ENCODE assay signal across 33 cellular contexts in genomic region chr2:150702791-150703190, GRCh38.
"Had no signal": no experiment of that assay in that cellular context is flagged by ENCODE, and none has a peak within 500 bp of the region (broad histone marks: within the 10 kb centered on the region; RNA-seq: fewer than 3 reads in every experiment).

No MANE protein-coding gene starts in this region.

- H3K27ac Mint-ChIP-seq: activated CD4-positive, alpha-beta memory T cell treated with anti-CD3 and anti-CD28 coated beads, Interleukin-2, amount 10 ng/mL, durations not matched to agents 7 days and 5 days; activated CD4-positive, alpha-beta T cell treated with anti-CD3 and anti-CD28 coated beads for 36 hours; activated CD4-positive, alpha-beta T cell treated with anti-CD3 and anti-CD28 coated beads, Interleukin-2, amount 10 ng/mL, durations not matched to agents 7 days and 5 days; activated CD8-positive, alpha-beta memory T cell treated with anti-CD3 and anti-CD28 coated beads, Interleukin-2, amount 10 ng/mL, durations not matched to agents 7 days and 5 days; activated CD8-positive, alpha-beta T cell treated with anti-CD3 and anti-CD28 coated beads, Interleukin-2, amount 10 ng/mL, durations not matched to agents 7 days and 5 days; activated naive CD4-positive, alpha-beta T cell treated with anti-CD3 and anti-CD28 coated beads, Interleukin-2, amount 10 ng/mL, durations not matched to agents 7 days and 5 days; activated naive CD4-positive, alpha-beta T cell treated with anti-CD3 and anti-CD28 coated beads, Interleukin-2, amount 50 U/mL, for 24 hours; activated naive CD8-positive, alpha-beta T cell; activated naive CD8-positive, alpha-beta T cell treated with anti-CD3 and anti-CD28 coated beads, Interleukin-2, amount 10 ng/mL, durations not matched to agents 7 days and 5 days; activated naive CD8-positive, alpha-beta T cell treated with anti-CD3 and anti-CD28 coated beads, Interleukin-2, amount 50 U/mL, for 24 hours; activated T-cell treated with anti-CD3 and anti-CD28 coated beads, Interleukin-2, amount 50 U/mL, for 24 hours; activated T-helper 2 cell treated with anti-CD3 and anti-CD28 coated beads, Interferon-gamma antibody, Interleukin-2, Interleukin-4, amounts not matched to agents 10 μg/mL and 5 μg/mL and 100 μg/mL, durations not matched to agents 14 hours and 24 hours and 36 hours; brain; T-helper 17 cell had no signal

- H3K27ac ChIP-seq: ascending aorta, cardiac muscle cell, VCaP had no signal

- H3K27me3 Mint-ChIP-seq: activated CD4-positive, alpha-beta memory T cell treated with anti-CD3 and anti-CD28 coated beads, Interleukin-2, amount 10 ng/mL, durations not matched to agents 7 days and 5 days; activated CD4-positive, alpha-beta T cell treated with anti-CD3 and anti-CD28 coated beads for 36 hours; activated CD4-positive, alpha-beta T cell treated with anti-CD3 and anti-CD28 coated beads, Interleukin-2, amount 10 ng/mL, durations not matched to agents 7 days and 5 days; activated CD8-positive, alpha-beta memory T cell treated with anti-CD3 and anti-CD28 coated beads, Interleukin-2, amount 10 ng/mL, durations not matched to agents 7 days and 5 days; activated naive CD4-positive, alpha-beta T cell treated with anti-CD3 and anti-CD28 coated beads, Interleukin-2, amount 10 ng/mL, durations not matched to agents 7 days and 5 days; activated naive CD8-positive, alpha-beta T cell; activated naive CD8-positive, alpha-beta T cell treated with anti-CD3 and anti-CD28 coated beads, Interleukin-2, amount 50 U/mL, for 24 hours; activated T-cell treated with anti-CD3 and anti-CD28 coated beads, Interleukin-2, amount 50 U/mL, for 24 hours; central memory CD8-positive, alpha-beta T cell; T-helper 17 cell had no signal

- H3K36me3 ChIP-seq: ascending aorta, cardiac muscle cell had no signal

- H3K4me3 ChIP-seq: ascending aorta, cardiac muscle cell had no signal

- H3K9me3 Mint-ChIP-seq: activated CD4-positive, alpha-beta memory T cell treated with anti-CD3 and anti-CD28 coated beads, Interleukin-2, amount 10 ng/mL, durations not matched to agents 7 days and 5 days; activated CD4-positive, alpha-beta T cell treated with anti-CD3 and anti-CD28 coated beads, Interleukin-2, amount 10 ng/mL, durations not matched to agents 7 days and 5 days; activated naive CD4-positive, alpha-beta T cell treated with anti-CD3 and anti-CD28 coated beads, Interleukin-2, amount 10 ng/mL, durations not matched to agents 7 days and 5 days; activated naive CD4-positive, alpha-beta T cell treated with anti-CD3 and anti-CD28 coated beads, Interleukin-2, amount 50 U/mL, for 24 hours; activated T-cell treated with anti-CD3 and anti-CD28 coated beads, Interleukin-2, amount 50 U/mL, for 24 hours; activated T-helper 2 cell treated with anti-CD3 and anti-CD28 coated beads, Interferon-gamma antibody, Interleukin-2, Interleukin-4, amounts not matched to agents 10 μg/mL and 5 μg/mL and 100 μg/mL, durations not matched to agents 14 hours and 24 hours and 36 hours; brain; central memory CD8-positive, alpha-beta T cell had no signal

- DNase-seq: activated CD4-positive, alpha-beta memory T cell treated with anti-CD3 and anti-CD28 coated beads, Interleukin-2, amount 10 ng/mL, durations not matched to agents 7 days and 5 days; activated CD4-positive, alpha-beta T cell treated with anti-CD3 and anti-CD28 coated beads for 1 hour; activated CD4-positive, alpha-beta T cell treated with anti-CD3 and anti-CD28 coated beads for 36 hours; activated CD4-positive, alpha-beta T cell treated with anti-CD3 and anti-CD28 coated beads for 48 hours; activated CD4-positive, alpha-beta T cell treated with anti-CD3 and anti-CD28 coated beads, Interleukin-2, amount 10 ng/mL, durations not matched to agents 7 days and 5 days; activated CD4-positive, alpha-beta T cell treated with anti-CD3 and anti-CD28 coated beads, Interleukin-2, amount 50 U/mL, for 48 hours; activated CD4-positive, CD25-positive, alpha-beta regulatory T cell; activated CD8-positive, alpha-beta memory T cell treated with anti-CD3 and anti-CD28 coated beads for 24 hours; activated CD8-positive, alpha-beta memory T cell treated with anti-CD3 and anti-CD28 coated beads, Interleukin-2, amount 10 ng/mL, durations not matched to agents 7 days and 5 days; activated CD8-positive, alpha-beta memory T cell treated with anti-CD3 and anti-CD28 coated beads, Interleukin-2, amount 50 U/mL, for 48 hours; activated CD8-positive, alpha-beta T cell treated with anti-CD3 and anti-CD28 coated beads, Interleukin-2, amount 10 ng/mL, durations not matched to agents 7 days and 5 days; activated effector memory CD4-positive, alpha-beta T cell treated with Interleukin-2 at 50 U/mL for 16 hours; activated gamma-delta T cell; activated naive CD4-positive, alpha-beta T cell treated with anti-CD3 and anti-CD28 coated beads, Interleukin-2, amount 10 ng/mL, durations not matched to agents 7 days and 5 days; activated naive CD4-positive, alpha-beta T cell treated with Interleukin-2 at 50 U/mL for 16 hours; activated naive CD8-positive, alpha-beta T cell treated with anti-CD3 and anti-CD28 coated beads, Interleukin-2, amount 10 ng/mL, durations not matched to agents 7 days and 5 days; activated naive CD8-positive, alpha-beta T cell treated with anti-CD3 and anti-CD28 coated beads, Interleukin-2, amount 50 U/mL, for 24 hours; activated T-cell treated with anti-CD3 and anti-CD28 coated beads, Interleukin-2, amount 50 U/mL, for 24 hours; activated T-cell treated with anti-CD3 and anti-CD28 coated beads, Interleukin-2, amount 50 U/mL, for 48 hours; amygdala; caudate nucleus; cerebellar nuclear complex; T-helper 17 cell; T1000 had no signal

- H3K4me1 Mint-ChIP-seq: activated CD4-positive, alpha-beta memory T cell treated with anti-CD3 and anti-CD28 coated beads, Interleukin-2, amount 10 ng/mL, durations not matched to agents 7 days and 5 days; activated CD4-positive, alpha-beta T cell treated with anti-CD3 and anti-CD28 coated beads for 36 hours; activated CD4-positive, alpha-beta T cell treated with anti-CD3 and anti-CD28 coated beads, Interleukin-2, amount 10 ng/mL, durations not matched to agents 7 days and 5 days; activated CD8-positive, alpha-beta memory T cell treated with anti-CD3 and anti-CD28 coated beads, Interleukin-2, amount 10 ng/mL, durations not matched to agents 7 days and 5 days; activated naive CD4-positive, alpha-beta T cell treated with anti-CD3 and anti-CD28 coated beads, Interleukin-2, amount 10 ng/mL, durations not matched to agents 7 days and 5 days; activated naive CD4-positive, alpha-beta T cell treated with anti-CD3 and anti-CD28 coated beads, Interleukin-2, amount 50 U/mL, for 24 hours; activated naive CD8-positive, alpha-beta T cell treated with anti-CD3 and anti-CD28 coated beads, Interleukin-2, amount 10 ng/mL, durations not matched to agents 7 days and 5 days; activated naive CD8-positive, alpha-beta T cell treated with anti-CD3 and anti-CD28 coated beads, Interleukin-2, amount 50 U/mL, for 24 hours; central memory CD8-positive, alpha-beta T cell; T-helper 17 cell had no signal

- H3K4me3 Mint-ChIP-seq: activated CD4-positive, alpha-beta memory T cell treated with anti-CD3 and anti-CD28 coated beads, Interleukin-2, amount 10 ng/mL, durations not matched to agents 7 days and 5 days; activated CD4-positive, alpha-beta T cell treated with anti-CD3 and anti-CD28 coated beads for 36 hours; activated CD4-positive, alpha-beta T cell treated with anti-CD3 and anti-CD28 coated beads, Interleukin-2, amount 10 ng/mL, durations not matched to agents 7 days and 5 days; activated CD8-positive, alpha-beta memory T cell treated with anti-CD3 and anti-CD28 coated beads, Interleukin-2, amount 10 ng/mL, durations not matched to agents 7 days and 5 days; activated CD8-positive, alpha-beta T cell treated with anti-CD3 and anti-CD28 coated beads, Interleukin-2, amount 10 ng/mL, durations not matched to agents 7 days and 5 days; activated naive CD4-positive, alpha-beta T cell treated with anti-CD3 and anti-CD28 coated beads, Interleukin-2, amount 10 ng/mL, durations not matched to agents 7 days and 5 days; activated naive CD4-positive, alpha-beta T cell treated with anti-CD3 and anti-CD28 coated beads, Interleukin-2, amount 50 U/mL, for 24 hours; activated naive CD8-positive, alpha-beta T cell; activated naive CD8-positive, alpha-beta T cell treated with anti-CD3 and anti-CD28 coated beads, Interleukin-2, amount 10 ng/mL, durations not matched to agents 7 days and 5 days; activated naive CD8-positive, alpha-beta T cell treated with anti-CD3 and anti-CD28 coated beads, Interleukin-2, amount 50 U/mL, for 24 hours; activated T-cell treated with anti-CD3 and anti-CD28 coated beads, Interleukin-2, amount 50 U/mL, for 24 hours; brain; central memory CD8-positive, alpha-beta T cell; T-helper 17 cell had no signal

- H3K27me3 ChIP-seq: ascending aorta, cardiac muscle cell had no signal

- H3K36me3 Mint-ChIP-seq: activated CD8-positive, alpha-beta memory T cell treated with anti-CD3 and anti-CD28 coated beads, Interleukin-2, amount 10 ng/mL, durations not matched to agents 7 days and 5 days; activated naive CD4-positive, alpha-beta T cell treated with anti-CD3 and anti-CD28 coated beads, Interleukin-2, amount 10 ng/mL, durations not matched to agents 7 days and 5 days; activated naive CD4-positive, alpha-beta T cell treated with anti-CD3 and anti-CD28 coated beads, Interleukin-2, amount 50 U/mL, for 24 hours; activated naive CD8-positive, alpha-beta T cell; activated naive CD8-positive, alpha-beta T cell treated with anti-CD3 and anti-CD28 coated beads, Interleukin-2, amount 10 ng/mL, durations not matched to agents 7 days and 5 days; brain had no signal

- H3K9me3 ChIP-seq: ascending aorta had no signal

- ATAC-seq: activated CD4-positive, alpha-beta T cell treated with anti-CD3 and anti-CD28 coated beads for 36 hours; activated CD4-positive, CD25-positive, alpha-beta regulatory T cell treated with anti-CD3 and anti-CD28 coated beads, Interleukin-2, amount 50 U/mL, for 24 hours; activated CD8-positive, alpha-beta memory T cell treated with anti-CD3 and anti-CD28 coated beads, Interleukin-2, amount 10 ng/mL, durations not matched to agents 7 days and 5 days; activated CD8-positive, alpha-beta T cell treated with anti-CD3 and anti-CD28 coated beads, Interleukin-2, amount 10 ng/mL, durations not matched to agents 7 days and 5 days; activated naive CD8-positive, alpha-beta T cell treated with anti-CD3 and anti-CD28 coated beads, Interleukin-2, amount 50 U/mL, for 24 hours; T-helper 17 cell had no signal
